Comparison of ENCODE assay signal across 9 cellular contexts in the genomic region with DNA sequence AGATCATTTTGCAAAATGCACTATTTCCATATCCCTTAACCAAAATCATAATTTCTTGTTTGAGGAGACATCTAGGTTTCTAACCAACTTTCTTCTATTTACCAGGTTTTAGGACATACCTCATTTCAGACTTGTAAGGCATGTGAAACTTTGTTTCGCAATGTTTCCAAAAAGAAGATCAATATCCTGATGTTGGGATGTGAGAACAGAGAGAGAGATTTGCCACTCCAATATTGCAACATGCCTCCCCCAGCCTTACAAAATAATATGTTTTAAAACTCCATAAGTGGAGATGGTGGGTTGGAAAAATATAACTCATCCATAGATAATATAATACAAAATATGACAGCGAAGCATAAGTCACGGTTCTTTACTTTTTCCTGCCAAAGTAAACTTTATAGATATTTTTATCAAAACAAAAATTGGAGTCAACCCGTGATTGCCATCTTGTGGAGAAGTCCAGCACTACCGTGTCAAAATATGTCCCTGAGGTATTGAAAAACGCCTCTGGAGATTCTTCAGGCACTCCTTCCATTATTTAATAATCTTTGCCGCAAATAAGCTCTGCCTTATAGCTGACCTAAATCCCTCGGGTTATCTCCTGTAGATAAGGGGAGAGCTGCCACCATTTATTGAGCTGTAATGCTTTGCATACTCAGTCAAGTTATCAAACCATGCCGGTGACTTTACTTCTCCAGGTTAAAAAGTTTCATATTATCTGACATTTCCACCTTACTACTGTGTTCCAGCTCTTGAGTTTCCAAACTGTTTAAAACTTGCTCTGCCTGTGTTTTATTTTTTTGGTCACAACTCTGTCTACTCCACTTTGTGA.
DNase-seq lines count a peak whose midpoint lies in the region; ATAC-seq, FAIRE-seq and TF ChIP-seq lines count a peak whose summit lies in the region.
"Had no signal": no experiment of that assay in that cellular context is flagged by ENCODE, and none has a peak within 500 bp of the region (broad histone marks: within the 10 kb centered on the region; RNA-seq: fewer than 3 reads in every experiment).

No MANE protein-coding gene starts in this region.

- H3K27me3 ChIP-seq in bronchial epithelial cell (ENCODE audit: control insufficient read depth, insufficient read depth, low read length): no peaks in the 10 kb centered on the region

- FAIRE-seq in bronchial epithelial cell (lab: Jason Lieb, UNC): no peak

- no peaks in the 10 kb centered on the region for H3K9me3 Mint-ChIP-seq in neural crest cell
- H3K9me3 Mint-ChIP-seq: stimulated activated naive CD8-positive, alpha-beta T cell treated with anti-CD3 and anti-CD28 coated beads, Interleukin-15, Interleukin-2, amounts not matched to agents 100 ng/mL and 50 ng/mL, for 24 hours had no signal

- no peaks in the 10 kb centered on the region for H3K36me3 Mint-ChIP-seq in neural crest cell (ENCODE audit: low read depth)

- no peaks in the 10 kb centered on the region for H3K36me3 ChIP-seq in bronchial epithelial cell (ENCODE audit: control insufficient read depth, insufficient read depth, low read length)

- H3K27ac Mint-ChIP-seq in neural crest cell (ENCODE audit: unreplicated experiment): no peak overlapping the region
- H3K27ac Mint-ChIP-seq: stimulated activated naive CD8-positive, alpha-beta T cell treated with anti-CD3 and anti-CD28 coated beads, Interleukin-15, Interleukin-2, amounts not matched to agents 100 ng/mL and 50 ng/mL, for 24 hours had no signal

- H3K4me3 ChIP-seq in AG10803 (ENCODE audit: low read length) (no peak overlapping the region), bronchial epithelial cell (ENCODE audit: low read depth, low read length) (no peak overlapping the region)

- H3K4me1 Mint-ChIP-seq in neural crest cell: no peaks in the 10 kb centered on the region

- ATAC-seq in GM19397 (IDR thresholded peaks at IDR 0.05; ENCODE audit: unreplicated experiment) (no peak), HG02840 (IDR thresholded peaks at IDR 0.05; ENCODE audit: low FRiP score, unreplicated experiment) (no peak)

- DNase-seq in AG10803 (ENCODE audit: low read depth) (peak; percentile 11), GM20000 (ENCODE audit: low spot score) (peak; percentile 12), NCI-H446 (lab: John Stamatoyannopoulos, UW) (peak; percentile 14 to 43), bronchial epithelial cell (ENCODE audit: low read depth) (peak; percentile 15), neural crest cell (ENCODE audit: low read depth, low spot score) (peak; percentile 23), AG08396 (ENCODE audit: low spot score) (no peak)

- H3K27me3 Mint-ChIP-seq in neural crest cell (ENCODE audit: low read depth): no peaks in the 10 kb centered on the region
- H3K27me3 Mint-ChIP-seq: stimulated activated naive CD8-positive, alpha-beta T cell treated with anti-CD3 and anti-CD28 coated beads, Interleukin-15, Interleukin-2, amounts not matched to agents 100 ng/mL and 50 ng/mL, for 24 hours had no signal

- no peak overlapping the region for H3K4me3 Mint-ChIP-seq in neural crest cell
- H3K4me3 Mint-ChIP-seq: stimulated activated naive CD8-positive, alpha-beta T cell treated with anti-CD3 and anti-CD28 coated beads, Interleukin-15, Interleukin-2, amounts not matched to agents 100 ng/mL and 50 ng/mL, for 24 hours had no signal

- TF ChIP-seq CTCF in AG10803 (conservative IDR thresholded peaks at IDR 0.05; ENCODE audit: low read length) (peak; percentile 66), GM20000 (IDR thresholded peaks at IDR 0.05; ENCODE audit: extremely low read depth, missing control alignments) (no peak), bronchial epithelial cell (IDR thresholded peaks at IDR 0.05; ENCODE audit: insufficient read depth, low read length, severe bottlenecking) (peak; percentile 51), neural crest cell (conservative IDR thresholded peaks at IDR 0.05) (peak; percentile 86)
